Comparison of ENCODE assay signal across 17 cellular contexts in genomic region chr9:126454250-126454649, GRCh38.
A peak's percentile ranks its signal among the peaks of the same experiment; 100 is the strongest.
DNase-seq lines count a peak whose midpoint lies in the region; ATAC-seq and TF ChIP-seq lines count a peak whose summit lies in the region.
"Had no signal": no experiment of that assay in that cellular context is flagged by ENCODE, and none has a peak within 500 bp of the region (broad histone marks: within the 10 kb centered on the region; RNA-seq: fewer than 3 reads in every experiment).

No MANE protein-coding gene starts in this region.

- peak overlapping the region; percentile 84 for H3K27ac ChIP-seq in neural progenitor cell
- H3K27ac ChIP-seq: A549, BLaER1, Peyer's patch, SJSA1 had no signal

- H3K9me3 ChIP-seq in T-helper 17 cell (ENCODE audit: control insufficient read depth, low read length, poor library complexity, severe bottlenecking) (no peaks in the 10 kb centered on the region), neural progenitor cell (ENCODE audit: low read depth) (no peaks in the 10 kb centered on the region)
- H3K9me3 ChIP-seq: A549, BLaER1, Peyer's patch, SJSA1 had no signal

- no peak for ATAC-seq in T-helper 17 cell
- ATAC-seq: A549, K562 had no signal

- no peaks in the 10 kb centered on the region for H3K79me2 ChIP-seq in neural progenitor cell (ENCODE audit: low read depth)

- DNase-seq in activated CD8-positive, alpha-beta memory T cell treated with anti-CD3 and anti-CD28 coated beads for 24 hours = peak; percentile 21
- no peak for DNase-seq in activated CD8-positive, alpha-beta memory T cell treated with anti-CD3 and anti-CD28 coated beads, Interleukin-2, amount 50 U/mL, for 48 hours
- DNase-seq in T-helper 17 cell = no peak
- DNase-seq in neural progenitor cell (ENCODE audit: low spot score) = peak; percentile 91
- DNase-seq in DMS 273 treated with DMSO at 0.1 percent for 48 hours (lab: John Stamatoyannopoulos, UW) = no peak
- no peak for DNase-seq in stimulated activated CD4-positive, alpha-beta T cell treated with anti-CD3 and anti-CD28 coated beads, Interleukin-4, amount 100 ng/mL, for 1 hour
- DNase-seq in NCI-H2029 (lab: John Stamatoyannopoulos, UW) = no peak
- DNase-seq: CD4-positive, alpha-beta memory T cell; GF-D8; GOT3; NCI-H1105; NCI-H1694 treated with DMSO at 0.1 percent for 48 hours had no signal

- no peak overlapping the region for H2AFZ ChIP-seq in neural progenitor cell (replicated peaks)

- peaks cover 56% of the 10 kb centered on the region for H3K4me1 ChIP-seq in neural progenitor cell
- H3K4me1 ChIP-seq: A549, Peyer's patch, SJSA1 had no signal

- no peaks in the 10 kb centered on the region for H3K9me3 Mint-ChIP-seq in neural progenitor cell
- H3K9me3 Mint-ChIP-seq: CD4-positive, alpha-beta memory T cell had no signal

- H3K36me3 Mint-ChIP-seq in T-helper 17 cell (ENCODE audit: low read depth) (no peaks in the 10 kb centered on the region), neural progenitor cell (peaks cover 13% of the 10 kb centered on the region)

- H3F3A ChIP-seq in neural progenitor cell (ENCODE audit: low read depth) = peaks cover 37% of the 10 kb centered on the region

- H4K20me1 ChIP-seq in neural progenitor cell (ENCODE audit: low read depth) = peaks cover 23% of the 10 kb centered on the region
- H4K20me1 ChIP-seq: BLaER1 had no signal

- no peak for TF ChIP-seq CTCF in neural progenitor cell (IDR thresholded peaks at IDR 0.05)

- H3K36me3 ChIP-seq in neural progenitor cell = no peaks in the 10 kb centered on the region
- H3K36me3 ChIP-seq: Peyer's patch, SJSA1 had no signal

- H3K27ac Mint-ChIP-seq in T-helper 17 cell (peak overlapping the region; percentile 11), neural progenitor cell (peak overlapping the region; percentile 82)

- no peaks in the 10 kb centered on the region for H3K27me3 ChIP-seq in neural progenitor cell
- H3K27me3 ChIP-seq: BLaER1, Peyer's patch, SJSA1 had no signal

- peak overlapping the region; percentile 33 for H3K4me3 ChIP-seq in neural progenitor cell
- H3K4me3 ChIP-seq: A549, BLaER1, K562, Peyer's patch, SJSA1 had no signal

- H3K4me3 Mint-ChIP-seq in T-helper 17 cell = no peak overlapping the region
- no peak overlapping the region for H3K4me3 Mint-ChIP-seq in neural progenitor cell
- H3K4me3 Mint-ChIP-seq: CD4-positive, alpha-beta memory T cell had no signal

- no peaks in the 10 kb centered on the region for H3K27me3 Mint-ChIP-seq in T-helper 17 cell
- H3K27me3 Mint-ChIP-seq in neural progenitor cell (ENCODE audit: insufficient read depth, low read depth) = no peaks in the 10 kb centered on the region
- H3K27me3 Mint-ChIP-seq: CD4-positive, alpha-beta memory T cell had no signal

- no peak overlapping the region for H3K9ac ChIP-seq in neural progenitor cell
- H3K9ac ChIP-seq: BLaER1 had no signal

- peak overlapping the region; percentile 75 for H3K4me2 ChIP-seq in neural progenitor cell
- H3K4me2 ChIP-seq: A549, BLaER1 had no signal

- peaks cover 11% of the 10 kb centered on the region for H3K4me1 Mint-ChIP-seq in T-helper 17 cell
- H3K4me1 Mint-ChIP-seq in neural progenitor cell = peaks cover 54% of the 10 kb centered on the region

Comparison
In these comparisons a context has a peak if more than half of its experiments do, and no peak if none do; other contexts are left out.
1. DNase-seq: peak in activated CD8-positive, alpha-beta memory T cell treated with anti-CD3 and anti-CD28 coated beads for 24 hours (single experiment) and neural progenitor cell (single experiment); none in activated CD8-positive, alpha-beta memory T cell treated with anti-CD3 and anti-CD28 coated beads, Interleukin-2, amount 50 U/mL, for 48 hours (single experiment), T-helper 17 cell (0 of 3), DMS 273 treated with DMSO at 0.1 percent for 48 hours (single experiment), stimulated activated CD4-positive, alpha-beta T cell treated with anti-CD3 and anti-CD28 coated beads, Interleukin-4, amount 100 ng/mL, for 1 hour (single experiment) and NCI-H2029 (single experiment).